ENCODE assay signal across 22 cellular contexts in genomic region chr9:108182270-108182669, GRCh38.
DNase-seq lines count a peak whose midpoint lies in the region; ATAC-seq and FAIRE-seq lines count a peak whose summit lies in the region.
"Had no signal": no experiment of that assay in that cellular context is flagged by ENCODE, and none has a peak within 500 bp of the region (broad histone marks: within the 10 kb centered on the region; RNA-seq: fewer than 3 reads in every experiment).

No MANE protein-coding gene starts in this region.

- DNase-seq in SJCRH30, result peak; percentile 16 to 44
- no peak for DNase-seq in mesenchymal stem cell
- DNase-seq in small intestine, result no peak
- DNase-seq in NCI-H2081 treated with DMSO at 0.1 percent for 48 hours (lab: John Stamatoyannopoulos, UW), result no peak
- no peak for DNase-seq in NCI-H1417 (lab: John Stamatoyannopoulos, UW)
- no peak for DNase-seq in right cardiac atrium
- DNase-seq: AML-193; Caco-2; Calu3; CD4-positive, alpha-beta T cell; CD8-positive, alpha-beta T cell; DMS79 treated with DMSO at 0.1 percent for 48 hours; GF-D8 had no signal

- no peak overlapping the region for H3K9ac ChIP-seq in mesenchymal stem cell (ENCODE audit: low read length)
- H3K9ac ChIP-seq: BLaER1 treated with 17β-estradiol and CSF1 and Interleukin-3, amounts not matched to agents 10 nM and 100 nM had no signal

- H3K9me3 ChIP-seq in SJCRH30 (replicated peaks) (no peaks in the 10 kb centered on the region), mesenchymal stem cell (ENCODE audit: control insufficient read depth, low read length) (no peaks in the 10 kb centered on the region), small intestine (ENCODE audit: control insufficient read depth, low read depth) (no peaks in the 10 kb centered on the region), right cardiac atrium (ENCODE audit: control insufficient read depth, low read length) (no peaks in the 10 kb centered on the region)
- H3K9me3 ChIP-seq: A549; BLaER1 treated with 17β-estradiol and CSF1 and Interleukin-3, amounts not matched to agents 10 nM and 100 nM; Caco-2 had no signal

- H3K36me3 ChIP-seq in SJCRH30 (no peaks in the 10 kb centered on the region), mesenchymal stem cell (ENCODE audit: control insufficient read depth in 1 of 2, insufficient read depth in 2 of 2, low read depth in 1 of 2, low read length in 2 of 2) (no peaks in the 10 kb centered on the region), small intestine (ENCODE audit: control insufficient read depth in 2 of 2, insufficient read depth in 2 of 2, low read length in 2 of 2) (no peaks in the 10 kb centered on the region)
- H3K36me3 ChIP-seq: BLaER1 treated with 17β-estradiol and CSF1 and Interleukin-3, amounts not matched to agents 10 nM and 100 nM had no signal

- H3K27ac ChIP-seq in SJCRH30, result no peak overlapping the region
- no peak overlapping the region for H3K27ac ChIP-seq in mesenchymal stem cell (ENCODE audit: low read length, poor library complexity, severe bottlenecking)
- no peak overlapping the region for H3K27ac ChIP-seq in small intestine (ENCODE audit: low read depth in 1 of 2, low read length in 1 of 2)
- H3K27ac ChIP-seq in right cardiac atrium (ENCODE audit: low read length), result no peak overlapping the region
- H3K27ac ChIP-seq: 22Rv1; A549; BLaER1 treated with 17β-estradiol and CSF1 and Interleukin-3, amounts not matched to agents 10 nM and 100 nM; C4-2B had no signal

- intact Hi-C loops in right cardiac atrium (cut with DNase I), result no loop called here

- H3K4me1 ChIP-seq in SJCRH30 (peaks cover 7% of the 10 kb centered on the region), mesenchymal stem cell (ENCODE audit: control insufficient read depth, insufficient read depth, low read depth, low read length) (peaks cover 7% of the 10 kb centered on the region), small intestine (ENCODE audit: control insufficient read depth in 2 of 2, insufficient read depth in 1 of 2, low read depth in 1 of 2, low read length in 1 of 2) (no peaks in the 10 kb centered on the region), right cardiac atrium (ENCODE audit: control insufficient read depth, insufficient read depth, low read length) (no peaks in the 10 kb centered on the region)
- H3K4me1 ChIP-seq: A549 had no signal

- H3K4ac ChIP-seq in mesenchymal stem cell (ENCODE audit: low read depth in 1 of 2, low read length in 2 of 2), result no peak overlapping the region

- H3K23ac ChIP-seq in mesenchymal stem cell (ENCODE audit: low read length in 2 of 2), result no peak overlapping the region

- H4K8ac ChIP-seq in mesenchymal stem cell (ENCODE audit: low read length), result no peak overlapping the region

- H3K27me3 ChIP-seq in SJCRH30 (no peaks in the 10 kb centered on the region), mesenchymal stem cell (ENCODE audit: control insufficient read depth in 1 of 2, insufficient read depth in 1 of 2, low read length in 2 of 2) (no peaks in the 10 kb centered on the region), small intestine (ENCODE audit: control insufficient read depth in 2 of 2, insufficient read depth in 2 of 2, low read length in 2 of 2) (no peaks in the 10 kb centered on the region), right cardiac atrium (ENCODE audit: control insufficient read depth, insufficient read depth) (no peaks in the 10 kb centered on the region)
- H3K27me3 ChIP-seq: BLaER1 treated with 17β-estradiol and CSF1 and Interleukin-3, amounts not matched to agents 10 nM and 100 nM had no signal

- peak overlapping the region; percentile 30 for H2BK15ac ChIP-seq in mesenchymal stem cell (ENCODE audit: low read depth, poor library complexity, severe bottlenecking)

- H2BK5ac ChIP-seq in mesenchymal stem cell (ENCODE audit: low read depth, low read length, poor library complexity, severe bottlenecking), result no peak overlapping the region

- no peak overlapping the region for H2BK120ac ChIP-seq in mesenchymal stem cell (ENCODE audit: low read depth, low read length)

- ATAC-seq in GM18867 (IDR thresholded peaks at IDR 0.05; ENCODE audit: unreplicated experiment) (peak; percentile 13), esophagus mucosa (peak; percentile 55), right cardiac atrium (no peak)
- ATAC-seq: A549; CD8-positive, alpha-beta T cell had no signal

- no peak overlapping the region for H3K14ac ChIP-seq in mesenchymal stem cell (ENCODE audit: low read length in 2 of 2)

- FAIRE-seq in small intestine (lab: Jason Lieb, UNC), result no peak
- FAIRE-seq: A549, D721Med, G401.6, GM12891 had no signal

- 96% methylated on average over 8 of the region's 8 CpGs for WGBS in mesenchymal stem cell
- WGBS in small intestine, 3 donors, result 88 to 92% (median 92%) methylated on average over 8 of the region's 8 CpGs
- WGBS in right cardiac atrium, result 91% methylated on average over 8 of the region's 8 CpGs

- H3K79me1 ChIP-seq in mesenchymal stem cell (replicated peaks; ENCODE audit: low read length, poor library complexity, severe bottlenecking), result no peaks in the 10 kb centered on the region

- H2BK12ac ChIP-seq in mesenchymal stem cell (ENCODE audit: low read length in 2 of 2), result peak overlapping the region in 1 of 2 experiments; percentile 58

- H2AK5ac ChIP-seq in mesenchymal stem cell (ENCODE audit: low read length, severe bottlenecking), result no peak overlapping the region

- no peak overlapping the region for H4K91ac ChIP-seq in mesenchymal stem cell (ENCODE audit: low read length)

- H3K4me3 ChIP-seq in SJCRH30 (no peak overlapping the region), mesenchymal stem cell (ENCODE audit: insufficient read depth in 1 of 2, low read depth in 1 of 2, low read length in 2 of 2) (no peak overlapping the region), small intestine (ENCODE audit: low read depth in 1 of 2, low read length in 2 of 2) (no peak overlapping the region), right cardiac atrium (ENCODE audit: low read length) (no peak overlapping the region)
- H3K4me3 ChIP-seq: A549; BLaER1 treated with 17β-estradiol and CSF1 and Interleukin-3, amounts not matched to agents 10 nM and 100 nM had no signal

- H3K4me2 ChIP-seq in mesenchymal stem cell (ENCODE audit: low read length, poor library complexity, severe bottlenecking), result no peak overlapping the region
- H3K4me2 ChIP-seq: A549 had no signal

- H2AFZ ChIP-seq in mesenchymal stem cell (ENCODE audit: low read depth, low read length), result peak overlapping the region; percentile 31

- H3K18ac ChIP-seq in mesenchymal stem cell (ENCODE audit: low read depth in 1 of 2, low read length in 2 of 2), result no peak overlapping the region

Comparison
In these comparisons a context has a peak if more than half of its experiments do, and no peak if none do; other contexts are left out.
1. ATAC-seq: peak in GM18867 (single experiment) and esophagus mucosa (single experiment); none in right cardiac atrium (0 of 2).
2. DNase-seq: peak in SJCRH30 (2 of 2); none in mesenchymal stem cell (single experiment), small intestine (single experiment), NCI-H2081 treated with DMSO at 0.1 percent for 48 hours (single experiment), NCI-H1417 (0 of 3) and right cardiac atrium (0 of 3).